In genomic region chr18:61731169-61731568, GRCh38 we compare ENCODE assay signal across 19 cellular contexts.
DNase-seq lines count a peak whose midpoint lies in the region; ATAC-seq and TF ChIP-seq lines count a peak whose summit lies in the region.
"Had no signal": no experiment of that assay in that cellular context is flagged by ENCODE, and none has a peak within 500 bp of the region (broad histone marks: within the 10 kb centered on the region; RNA-seq: fewer than 3 reads in every experiment).

No MANE protein-coding gene starts in this region.

- WGBS in prostate gland: 75% methylated on average over 5 of the region's 5 CpGs
- 57 to 75% methylated on average over 5 of the region's 5 CpGs for WGBS in upper lobe of left lung, 2 donors
- WGBS in tibial nerve, 2 donors: 50 to 69% methylated on average over 5 of the region's 5 CpGs

- no peak for DNase-seq in Right ventricle myocardium superior
- DNase-seq in prostate gland (ENCODE audit: low spot score): no peak
- no peak for DNase-seq in upper lobe of left lung
- DNase-seq in tibial nerve (ENCODE audit: low spot score in 2 of 2): no peak
- no peak for DNase-seq in NCI-H2171 (lab: John Stamatoyannopoulos, UW)
- DNase-seq: activated CD4-positive, alpha-beta T cell treated with anti-CD3 and anti-CD28 coated beads, Interleukin-2, amount 50 U/mL, for 1 hour; activated CD8-positive, alpha-beta memory T cell treated with anti-CD3 and anti-CD28 coated beads, Interleukin-2, amount 50 U/mL, for 4 hours; activated effector memory CD4-positive, alpha-beta T cell treated with anti-CD3 and anti-CD28 coated beads, Interleukin-2, amount 50 U/mL, for 16 hours; Caco-2; effector CD4-positive, alpha-beta T cell; kidney glomerular epithelial cell; NCI-H1048; NCI-H2107; NCI-H524 treated with DMSO at 0.1 percent for 48 hours; nephron progenitor cell; posterior cingulate gyrus; T-cell had no signal

- intact Hi-C loops in Right ventricle myocardium superior (cut with DNase I) (no loop called here), prostate gland (cut with DNase I) (no loop called here)

- no peak for TF ChIP-seq EP300 in upper lobe of left lung (IDR thresholded peaks at IDR 0.05)
- TF ChIP-seq EP300 in tibial nerve (IDR thresholded peaks at IDR 0.05): no peak

- H3K27me3 ChIP-seq in prostate gland (replicated peaks; ENCODE audit: insufficient read depth) (no peaks in the 10 kb centered on the region), upper lobe of left lung (no peaks in the 10 kb centered on the region), tibial nerve (no peaks in the 10 kb centered on the region)

- TF ChIP-seq CTCF in prostate gland (IDR thresholded peaks at IDR 0.05): no peak
- TF ChIP-seq CTCF in upper lobe of left lung (IDR thresholded peaks at IDR 0.05): no peak
- TF ChIP-seq CTCF in tibial nerve (IDR thresholded peaks at IDR 0.05): no peak

- TF ChIP-seq POLR2A in prostate gland (IDR thresholded peaks at IDR 0.05): no peak
- TF ChIP-seq POLR2A in upper lobe of left lung (IDR thresholded peaks at IDR 0.05): no peak
- no peak for TF ChIP-seq POLR2A in tibial nerve (IDR thresholded peaks at IDR 0.05)

- H3K36me3 ChIP-seq in prostate gland: no peaks in the 10 kb centered on the region
- no peaks in the 10 kb centered on the region for H3K36me3 ChIP-seq in upper lobe of left lung
- no peaks in the 10 kb centered on the region for H3K36me3 ChIP-seq in tibial nerve

- ATAC-seq in Right ventricle myocardium superior (ENCODE audit: poor library complexity): peak; percentile 33
- ATAC-seq in upper lobe of left lung (ENCODE audit: low FRiP score in 2 of 2): no peak
- ATAC-seq in activated CD4-positive, CD25-positive, alpha-beta regulatory T cell treated with anti-CD3 and anti-CD28 coated beads, Interleukin-2, amount 50 U/mL, for 24 hours: no peak
- ATAC-seq: T-cell had no signal

- H3K9me3 ChIP-seq in prostate gland (no peaks in the 10 kb centered on the region), upper lobe of left lung (peaks cover 0 to 1% (median 0%) of the 10 kb centered on the region in 4 donors), tibial nerve (no peaks in the 10 kb centered on the region)
- H3K9me3 ChIP-seq: Caco-2 had no signal

- H3K4me1 ChIP-seq in prostate gland (replicated peaks): no peaks in the 10 kb centered on the region
- H3K4me1 ChIP-seq in upper lobe of left lung: peaks cover 6 to 17% (median 11%) of the 10 kb centered on the region in 4 donors
- peaks cover 0 to 26% (median 0%) of the 10 kb centered on the region in 4 donors for H3K4me1 ChIP-seq in tibial nerve
- H3K4me1 ChIP-seq: Caco-2 had no signal

- H3K27ac ChIP-seq in cingulate gyrus (ENCODE audit: low read depth, low read length) (peak overlapping the region; percentile 83), prostate gland (peak overlapping the region; percentile 13 to 22), upper lobe of left lung (peak overlapping the region in 3 of 4 donors; percentile 61 to 77 (median 76)), tibial nerve (peak overlapping the region in 2 of 4 donors; percentile 70 to 72)

- H3K4me3 ChIP-seq in prostate gland (no peak overlapping the region), upper lobe of left lung (no peak overlapping the region), tibial nerve (no peak overlapping the region)
